Comparison of ENCODE assay signal across 10 cellular contexts in genomic region chr14:104749111-104749649, GRCh38. TPM values are rescaled to one million over a fixed set of nuclear protein-coding genes. Genes with fewer than 3 reads are reported as not detected.
DNase-seq lines count a peak whose midpoint lies in the region; FAIRE-seq and TF ChIP-seq lines count a peak whose summit lies in the region.
"Had no signal": no experiment of that assay in that cellular context is flagged by ENCODE, and none has a peak within 500 bp of the region (broad histone marks: within the 10 kb centered on the region; RNA-seq: fewer than 3 reads in every experiment).

No MANE protein-coding gene starts in this region.

- H3K4me3 ChIP-seq in duodenal mucosa (ENCODE audit: low read depth in 1 of 2, low read length in 2 of 2): peak overlapping the region in 1 of 2 donors; percentile 32

- H3K27ac ChIP-seq in duodenal mucosa (ENCODE audit: low read depth, low read length): peak overlapping the region; percentile 26

- no peak for FAIRE-seq in GM12891 (lab: Jason Lieb, UNC)
- FAIRE-seq: endometrium had no signal

- H3K27me3 ChIP-seq in duodenal mucosa (ENCODE audit: control insufficient read depth in 1 of 2, insufficient read depth in 2 of 2, low read length in 2 of 2): no peaks in the 10 kb centered on the region

- TF ChIP-seq CTCF in GM10266 (IDR thresholded peaks at IDR 0.05; ENCODE audit: control insufficient read depth, insufficient read depth, low read depth, missing control alignments): no peak

- H3K9me3 ChIP-seq in duodenal mucosa (ENCODE audit: control insufficient read depth in 1 of 2, low read length in 2 of 2): no peaks in the 10 kb centered on the region

- H3K36me3 ChIP-seq in duodenal mucosa (ENCODE audit: control insufficient read depth in 1 of 2, insufficient read depth in 2 of 2, low read length in 2 of 2): peaks cover 0 to 4% of the 10 kb centered on the region in 2 donors

- peak; percentile 26 for DNase-seq in A172 (ENCODE audit: low spot score)
- peak; percentile 68 for DNase-seq in LHCN-M2 (ENCODE audit: low read depth)
- peak; percentile 39 for DNase-seq in middle frontal gyrus (ENCODE audit: extremely low spot score, low spot score)
- no peak for DNase-seq in stimulated activated CD4-positive, alpha-beta T cell treated with anti-CD3 and anti-CD28 coated beads, Interleukin-2, amount 100 ng/mL, for 24 hours
- no peak for DNase-seq in GM12891 (ENCODE audit: insufficient read length, low spot score)
- no peak for DNase-seq in GM10266 (ENCODE audit: extremely low spot score)
- no peak for DNase-seq in activated effector memory CD4-positive, alpha-beta T cell treated with anti-CD3 and anti-CD28 coated beads, Interleukin-2, amount 50 U/mL, for 16 hours
- DNase-seq: CD8-positive, alpha-beta T cell had no signal

- peak overlapping the region; percentile 14 to 63 for H3K9ac ChIP-seq in duodenal mucosa (ENCODE audit: low read depth in 1 of 2, low read length in 2 of 2)

- no peak for TF ChIP-seq POLR2A in GM12891 (IDR thresholded peaks at IDR 0.05; ENCODE audit: low read depth, low read length)

- peaks cover 44 to 45% of the 10 kb centered on the region in 2 donors for H3K4me1 ChIP-seq in duodenal mucosa (ENCODE audit: control insufficient read depth in 1 of 2, insufficient read depth in 2 of 2, low read length in 2 of 2)

TF ChIP-seq in GM12891, 5 proteins besides CTCF, POLR2A, EP300 and RAD21:
- TF ChIP-seq POU2F2 (IDR thresholded peaks at IDR 0.05; ENCODE audit: low read depth, low read length) (no peak), TAF1 (IDR thresholded peaks at IDR 0.05; ENCODE audit: low read depth, low read length) (no peak), SPI1 (IDR thresholded peaks at IDR 0.05; ENCODE audit: low read depth, low read length) (no peak), POLR2AphosphoS5 (IDR thresholded peaks at IDR 0.05; ENCODE audit: low read depth, low read length) (no peak), PAX5 (IDR thresholded peaks at IDR 0.05; ENCODE audit: insufficient read depth, low read length, severe bottlenecking) (no peak)

RNA-seq across cellular contexts. Expression of gene SIVA1, which starts 3.8 kb away (rescaled TPM):
- total RNA-seq in A172 (2014; rRNA removed; shearing (Covaris generic)): 187 and 210 TPM in 2 replicates
- 317 and 467 TPM in 2 replicates for total RNA-seq in LHCN-M2 (2014; rRNA removed)
- 113 TPM for polyA plus RNA-seq in LHCN-M2 (2012)
- polyA plus RNA-seq in GM12891 (2012; ENCODE audit: low read depth, missing spikeins): 76.5 TPM

RNA-seq across cellular contexts. Expression of gene ADSS1, which starts 25.2 kb away (rescaled TPM):
- total RNA-seq in A172 (2014; rRNA removed; shearing (Covaris generic)): 3.4 and 3.7 TPM in 2 replicates
- total RNA-seq in LHCN-M2 (2014; rRNA removed): 2.5 and 2.8 TPM in 2 replicates
- polyA plus RNA-seq in LHCN-M2 (2012): 6.1 TPM
- polyA plus RNA-seq in GM12891 (2012; ENCODE audit: low read depth, missing spikeins): 0.21 TPM

RNA-seq across cellular contexts. Expression of gene AKT1, which starts 46.4 kb away (rescaled TPM):
- 105 and 107 TPM in 2 replicates for total RNA-seq in A172 (2014; rRNA removed; shearing (Covaris generic))
- total RNA-seq in LHCN-M2 (2014; rRNA removed): 205 and 222 TPM in 2 replicates
- 168 TPM for polyA plus RNA-seq in LHCN-M2 (2012)
- polyA plus RNA-seq in GM12891 (2012; ENCODE audit: low read depth, missing spikeins): 47.1 TPM

RNA-seq across cellular contexts. Expression of gene ZBTB42, which starts 51.7 kb away (rescaled TPM):
- total RNA-seq in A172 (2014; rRNA removed; shearing (Covaris generic)): 2.0 and 4.0 TPM in 2 replicates
- 2.8 and 3.0 TPM in 2 replicates for total RNA-seq in LHCN-M2 (2014; rRNA removed)
- 2.0 TPM for polyA plus RNA-seq in LHCN-M2 (2012)
- polyA plus RNA-seq in GM12891 (2012; ENCODE audit: low read depth, missing spikeins): 0.13 TPM

RNA-seq across cellular contexts. Expression of gene INF2, which starts 59.8 kb away (rescaled TPM):
- 93.1 and 98.0 TPM in 2 replicates for total RNA-seq in A172 (2014; rRNA removed; shearing (Covaris generic))
- total RNA-seq in LHCN-M2 (2014; rRNA removed): 78.1 and 87.8 TPM in 2 replicates
- polyA plus RNA-seq in LHCN-M2 (2012): 82.4 TPM
- 15.6 TPM for polyA plus RNA-seq in GM12891 (2012; ENCODE audit: low read depth, missing spikeins)

Comparison
In these comparisons a context has a peak if more than half of its experiments do, and no peak if none do; other contexts are left out.
1. DNase-seq: peak in A172 (single experiment), LHCN-M2 (single experiment) and middle frontal gyrus (single experiment); none in stimulated activated CD4-positive, alpha-beta T cell treated with anti-CD3 and anti-CD28 coated beads, Interleukin-2, amount 100 ng/mL, for 24 hours (0 of 2), GM12891 (single experiment), GM10266 (single experiment) and activated effector memory CD4-positive, alpha-beta T cell treated with anti-CD3 and anti-CD28 coated beads, Interleukin-2, amount 50 U/mL, for 16 hours (single experiment).